Comparison of ENCODE assay signal across 10 cellular contexts in genomic region chr19:3692141-3693029, GRCh38. TPM values are rescaled to one million over a fixed set of nuclear protein-coding genes. Genes with fewer than 3 reads are reported as not detected.
DNase-seq lines count a peak whose midpoint lies in the region; ATAC-seq, FAIRE-seq and TF ChIP-seq lines count a peak whose summit lies in the region.
"Had no signal": no experiment of that assay in that cellular context is flagged by ENCODE, and none has a peak within 500 bp of the region (broad histone marks: within the 10 kb centered on the region; RNA-seq: fewer than 3 reads in every experiment).

No MANE protein-coding gene starts in this region.

- 85 to 89% (median 87%) methylated on average over 23 to 25 of the region's 25 CpGs for WGBS in small intestine, 3 donors

- no peaks in the 10 kb centered on the region for H3K27me3 ChIP-seq in small intestine (ENCODE audit: control insufficient read depth in 2 of 2, insufficient read depth in 2 of 2, low read length in 2 of 2)
- H3K27me3 ChIP-seq: SJCRH30 had no signal

- no peaks in the 10 kb centered on the region for H3K9me3 ChIP-seq in small intestine (ENCODE audit: control insufficient read depth, low read depth)
- H3K9me3 ChIP-seq: SJCRH30 had no signal

- no peak overlapping the region for H3K4me3 Mint-ChIP-seq in HFFc6

- ATAC-seq in omental fat pad (ENCODE audit: low FRiP score): no peak
- no peak for ATAC-seq in GM19467 (IDR thresholded peaks at IDR 0.05; ENCODE audit: unreplicated experiment)

- no peak for FAIRE-seq in small intestine (lab: Jason Lieb, UNC)

- DNase-seq in HFFc6: no peak
- DNase-seq in activated T-cell treated with anti-CD3 and anti-CD28 coated beads for 1 hour (ENCODE audit: low read depth): peak; percentile 60
- DNase-seq in foreskin fibroblast: no peak
- DNase-seq in stimulated activated CD4-positive, alpha-beta T cell treated with anti-CD3 and anti-CD28 coated beads, Interleukin-2, amount 100 ng/mL, for 24 hours: peak; percentile 65 to 69
- DNase-seq in omental fat pad (ENCODE audit: low spot score): no peak
- no peak for DNase-seq in KG1 (lab: John Stamatoyannopoulos, UW)
- no peak for DNase-seq in small intestine

- H3K27me3 Mint-ChIP-seq in HFFc6 (ENCODE audit: insufficient read depth): no peaks in the 10 kb centered on the region

- no peaks in the 10 kb centered on the region for H3K4me1 ChIP-seq in small intestine (ENCODE audit: control insufficient read depth in 2 of 2, insufficient read depth in 1 of 2, low read depth in 1 of 2, low read length in 1 of 2)

- H3K36me3 ChIP-seq in small intestine (ENCODE audit: control insufficient read depth in 2 of 2, insufficient read depth in 2 of 2, low read length in 2 of 2): no peaks in the 10 kb centered on the region
- H3K36me3 ChIP-seq: SJCRH30 had no signal

- TF ChIP-seq CTCF in HFFc6 (IDR thresholded peaks at IDR 0.05): peak; percentile 74
- TF ChIP-seq CTCF in foreskin fibroblast (IDR thresholded peaks at IDR 0.05; ENCODE audit: low read depth, low read length): peak; percentile 51
- TF ChIP-seq CTCF in omental fat pad (IDR thresholded peaks at IDR 0.05): no peak

- no peaks in the 10 kb centered on the region; the same call in 1 of the 2 replicates for H3K4me1 Mint-ChIP-seq in HFFc6 (ENCODE audit: low read depth)

- no peak overlapping the region for H3K27ac ChIP-seq in small intestine (ENCODE audit: low read depth in 1 of 2, low read length in 1 of 2)

- H3K36me3 Mint-ChIP-seq in HFFc6 (ENCODE audit: low read depth): peaks cover 17% of the 10 kb centered on the region

- H3K9me3 Mint-ChIP-seq in HFFc6: no peaks in the 10 kb centered on the region

- H3K27ac Mint-ChIP-seq in HFFc6: no peak overlapping the region

- H3K4me3 ChIP-seq in foreskin fibroblast (ENCODE audit: low read depth in 1 of 2, low read length in 2 of 2) (no peak overlapping the region), small intestine (ENCODE audit: low read depth in 1 of 2, low read length in 2 of 2) (no peak overlapping the region)
- H3K4me3 ChIP-seq: SJCRH30 had no signal

RNA-seq across cellular contexts. Expression of gene PIP5K1C, which starts 7.9 kb away (rescaled TPM):
- 10 to 100 TPM; 73.8 to 95.6 (median 78.7) TPM for total RNA-seq in HFFc6 (2021; fragmentation: NEBNext Ultra II Directional; extraction: Animal tissue kit (Norgen Biotek cat#: 25700))
- total RNA-seq in omental fat pad: 10 to 100 TPM; 16.1 to 21.1 (median 17.4) TPM
- polyA plus RNA-seq in small intestine: 10 to 100 TPM in 2 of 3 donors, 1 to 10 TPM in 1; 7.3 to 16.6 (median 10.5) TPM

RNA-seq across cellular contexts. Expression of gene TJP3, which starts 15.8 kb away (rescaled TPM):
- not detected for total RNA-seq in HFFc6 (2021; fragmentation: NEBNext Ultra II Directional; extraction: Animal tissue kit (Norgen Biotek cat#: 25700))
- total RNA-seq in omental fat pad: 1 to 10 TPM in 1 of 4 donors, under 1 TPM in 2, not detected in 1; 0.60 to 1.2 (median 0.88) TPM
- polyA plus RNA-seq in small intestine: 100 to 1,000 TPM in 2 of 3 donors, 10 to 100 TPM in 1; 74.5 to 385 (median 285) TPM
- total RNA-seq: myocyte, SJCRH30 had no signal

Comparison
In these comparisons a context has a peak if more than half of its experiments do, and no peak if none do; other contexts are left out.
1. DNase-seq: peak in activated T-cell treated with anti-CD3 and anti-CD28 coated beads for 1 hour (single experiment) and stimulated activated CD4-positive, alpha-beta T cell treated with anti-CD3 and anti-CD28 coated beads, Interleukin-2, amount 100 ng/mL, for 24 hours (2 of 2); none in HFFc6 (single experiment), foreskin fibroblast (0 of 2), omental fat pad (single experiment), KG1 (single experiment) and small intestine (single experiment).
2. CTCF ChIP-seq: peak in HFFc6 (single experiment) and foreskin fibroblast (single experiment); none in omental fat pad (0 of 3).